22 cellular contexts compared by ENCODE assay signal in the genomic region with DNA sequence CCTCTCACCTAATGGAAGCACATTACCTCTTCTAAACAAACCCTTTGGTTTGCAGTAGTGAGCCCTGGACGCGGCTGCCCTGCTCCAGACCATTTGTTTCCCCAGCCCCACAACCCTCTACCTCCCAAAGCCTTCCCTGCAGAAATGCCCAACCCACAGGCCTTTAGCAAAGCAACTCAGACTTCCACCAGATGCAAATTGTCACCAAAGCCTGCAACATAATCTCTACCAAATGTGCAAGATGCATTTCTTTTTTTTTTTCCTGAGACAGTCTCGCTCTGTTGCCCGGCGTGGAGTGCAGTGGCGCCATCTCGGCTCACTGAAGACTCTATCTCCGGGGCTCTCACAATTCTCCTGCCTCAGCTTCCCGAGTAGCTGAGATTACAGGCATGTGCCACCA.
"Had no signal": no experiment of that assay in that cellular context is flagged by ENCODE, and none has a peak within 500 bp of the region (broad histone marks: within the 10 kb centered on the region; RNA-seq: fewer than 3 reads in every experiment).

No MANE protein-coding gene starts in this region.

- H3K36me3 Mint-ChIP-seq: activated naive CD8-positive, alpha-beta T cell treated with anti-CD3 and anti-CD28 coated beads for 36 hours; stimulated activated effector memory CD8-positive, alpha-beta T cell treated with anti-CD3 and anti-CD28 coated beads, Interleukin-12 subunit alpha, Interleukin-12 subunit beta, amount 100 ng/mL, for 72 hours; WTC11 had no signal

- H3K36me3 ChIP-seq: right lobe of liver, tibial artery, uterus had no signal

- H3K9me3 Mint-ChIP-seq: activated naive CD8-positive, alpha-beta T cell treated with anti-CD3 and anti-CD28 coated beads for 36 hours; activated T-cell treated with anti-CD3 and anti-CD28 coated beads, Interleukin-2, amount 50 U/mL, for 24 hours; activated T-helper 17 cell treated with anti-CD3 and anti-CD28 coated beads, Interleukin-2, amount 50 U/mL, for 72 hours; nephron progenitor cell; stimulated activated effector memory CD8-positive, alpha-beta T cell treated with anti-CD3 and anti-CD28 coated beads, Interleukin-12 subunit alpha, Interleukin-12 subunit beta, amount 100 ng/mL, for 72 hours; stimulated activated naive CD8-positive, alpha-beta T cell treated with anti-CD3 and anti-CD28 coated beads, Interleukin-15, amount 100 ng/mL, for 72 hours; T-helper 1 cell treated with Interleukin-12 subunit alpha and Interleukin-12 subunit beta and Interleukin-4 antibody, amounts not matched to agents 30 μg/mL and 1 μg/mL, for 36 hours; WTC11 had no signal

- H3K4me1 ChIP-seq: uterus had no signal

- H3K27me3 Mint-ChIP-seq: activated naive CD8-positive, alpha-beta T cell treated with anti-CD3 and anti-CD28 coated beads for 36 hours had no signal

- H3K27ac ChIP-seq: uterus had no signal

- H3K4me3 ChIP-seq: right lobe of liver, skin epidermis, tibial artery, uterus had no signal

- H3K27ac Mint-ChIP-seq: activated naive CD8-positive, alpha-beta T cell treated with anti-CD3 and anti-CD28 coated beads for 36 hours; activated T-cell treated with anti-CD3 and anti-CD28 coated beads, Interleukin-2, amount 50 U/mL, for 24 hours; activated T-helper 17 cell treated with anti-CD3 and anti-CD28 coated beads, Interleukin-2, amount 50 U/mL, for 72 hours; nephron progenitor cell; stimulated activated effector memory CD8-positive, alpha-beta T cell treated with anti-CD3 and anti-CD28 coated beads, Interleukin-12 subunit alpha, Interleukin-12 subunit beta, amount 100 ng/mL, for 72 hours; stimulated activated naive CD8-positive, alpha-beta T cell treated with anti-CD3 and anti-CD28 coated beads, Interleukin-15, amount 100 ng/mL, for 72 hours; T-helper 1 cell treated with Interleukin-12 subunit alpha and Interleukin-12 subunit beta and Interleukin-4 antibody, amounts not matched to agents 30 μg/mL and 1 μg/mL, for 36 hours; WTC11 had no signal

- H3K27me3 ChIP-seq: right lobe of liver, tibial artery, uterus had no signal

- H3K9me3 ChIP-seq: right lobe of liver, tibial artery, uterus had no signal

- ATAC-seq: activated T-helper 17 cell treated with anti-CD3 and anti-CD28 coated beads, Interleukin-2, amount 50 U/mL, for 72 hours; stimulated activated effector memory CD8-positive, alpha-beta T cell treated with anti-CD3 and anti-CD28 coated beads, Interleukin-12 subunit alpha, Interleukin-12 subunit beta, amount 100 ng/mL, for 72 hours; stimulated activated naive CD8-positive, alpha-beta T cell treated with anti-CD3 and anti-CD28 coated beads, Interleukin-15, amount 100 ng/mL, for 72 hours had no signal

- H3K4me3 Mint-ChIP-seq: activated naive CD8-positive, alpha-beta T cell treated with anti-CD3 and anti-CD28 coated beads for 36 hours; activated T-cell treated with anti-CD3 and anti-CD28 coated beads, Interleukin-2, amount 50 U/mL, for 24 hours; activated T-helper 17 cell treated with anti-CD3 and anti-CD28 coated beads, Interleukin-2, amount 50 U/mL, for 72 hours; nephron progenitor cell; stimulated activated effector memory CD8-positive, alpha-beta T cell treated with anti-CD3 and anti-CD28 coated beads, Interleukin-12 subunit alpha, Interleukin-12 subunit beta, amount 100 ng/mL, for 72 hours; stimulated activated naive CD8-positive, alpha-beta T cell treated with anti-CD3 and anti-CD28 coated beads, Interleukin-15, amount 100 ng/mL, for 72 hours; T-helper 1 cell treated with Interleukin-12 subunit alpha and Interleukin-12 subunit beta and Interleukin-4 antibody, amounts not matched to agents 30 μg/mL and 1 μg/mL, for 36 hours; WTC11 had no signal

- DNase-seq: activated CD4-positive, alpha-beta T cell treated with anti-CD3 and anti-CD28 coated beads, Interleukin-2, amount 50 U/mL, for 4 hours; activated CD8-positive, alpha-beta memory T cell treated with anti-CD3 and anti-CD28 coated beads for 24 hours; activated CD8-positive, alpha-beta memory T cell treated with anti-CD3 and anti-CD28 coated beads, Interleukin-2, amount 50 U/mL, for 4 hours; activated naive CD8-positive, alpha-beta T cell treated with anti-CD3 and anti-CD28 coated beads for 36 hours; activated T-cell treated with anti-CD3 and anti-CD28 coated beads, Interleukin-2, amount 50 U/mL, for 24 hours; cortex of kidney; erythroblast; foreskin melanocyte; kidney glomerular epithelial cell; left ventricle myocardium superior; stimulated activated CD4-positive, alpha-beta T cell treated with anti-CD3 and anti-CD28 coated beads, Interleukin-2, amount 100 ng/mL, for 24 hours; stimulated activated naive CD8-positive, alpha-beta T cell treated with anti-CD3 and anti-CD28 coated beads, Interleukin-15, amount 100 ng/mL, for 72 hours; T1000 had no signal
